In the genomic region with DNA sequence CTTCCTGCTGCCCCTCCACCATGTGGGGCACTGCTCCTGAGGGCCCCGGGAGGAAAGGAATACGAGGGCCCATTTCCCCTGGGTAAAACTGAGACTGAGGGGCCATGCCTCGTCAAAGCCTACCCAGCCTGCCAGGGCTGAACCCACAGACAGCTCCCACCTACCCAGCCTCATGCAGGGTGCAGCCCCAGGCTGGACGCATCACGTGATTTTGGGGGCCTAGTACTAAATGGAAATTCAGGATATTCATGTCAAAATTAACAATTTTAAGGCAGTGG, we compare ENCODE assay signal across 30 cellular contexts. TPM values are rescaled to one million over a fixed set of nuclear protein-coding genes. Genes with fewer than 3 reads are reported as not detected.
"Had no signal": no experiment of that assay in that cellular context is flagged by ENCODE, and none has a peak within 500 bp of the region (broad histone marks: within the 10 kb centered on the region; RNA-seq: fewer than 3 reads in every experiment).

No MANE protein-coding gene starts in this region.

- H3K4me3 ChIP-seq: ovary, psoas muscle, skin epidermis, smooth muscle cell, spleen, stomach, thoracic aorta, thyroid gland, tibial nerve, upper lobe of left lung, vagina had no signal

- H3K9me3 ChIP-seq: ovary, psoas muscle, spleen, stomach, thoracic aorta, thyroid gland, tibial nerve, upper lobe of left lung, vagina had no signal

- H2AFZ ChIP-seq: parathyroid adenoma had no signal

- DNase-seq: naive thymus-derived CD8-positive, alpha-beta T cell; nephron progenitor cell; occipital lobe; ovary; posterior cingulate gyrus; psoas muscle; right cardiac atrium; spleen; stimulated activated CD4-positive, alpha-beta T cell treated with anti-CD3 and anti-CD28 coated beads, Interleukin-12 subunit alpha, Interleukin-12 subunit beta, amount 100 ng/mL, for 4 hours; stimulated activated CD4-positive, alpha-beta T cell treated with anti-CD3 and anti-CD28 coated beads, Interleukin-2, amount 100 ng/mL, for 24 hours; stimulated activated CD4-positive, alpha-beta T cell treated with anti-CD3 and anti-CD28 coated beads, Interleukin-2, amount 100 ng/mL, for 48 hours; stimulated activated CD4-positive, alpha-beta T cell treated with anti-CD3 and anti-CD28 coated beads, Interleukin-4, amount 100 ng/mL, for 24 hours; stimulated activated naive B cell treated with anti-CD40 and anti-IgM and Interleukin-4, amounts not matched to agents 10 μg/mL and 1 μg/mL and 100 μg/mL, for 72 hours; stimulated activated naive CD4-positive, alpha-beta T cell treated with Interleukin-2 at 50 U/mL for 16 hours; stomach; thyroid gland; trophoblast cell; upper lobe of left lung had no signal

- H3K27me3 ChIP-seq: ovary, stomach, thyroid gland, tibial nerve, upper lobe of left lung, vagina had no signal

- H3K27ac ChIP-seq: ovary, parathyroid adenoma, psoas muscle, skin epidermis, spleen, stomach, thoracic aorta, thyroid gland, tibial nerve, upper lobe of left lung, vagina had no signal

- H3K4me2 ChIP-seq: smooth muscle cell had no signal

- H3K9ac ChIP-seq: parathyroid adenoma had no signal

- H3K36me3 ChIP-seq: ovary, spleen, stomach, thoracic aorta, thyroid gland, upper lobe of left lung, vagina had no signal

- H3K79me2 ChIP-seq: parathyroid adenoma had no signal

- ATAC-seq: naive thymus-derived CD8-positive, alpha-beta T cell; natural killer cell treated with Interleukin-12 subunit alpha and Interleukin-12 subunit beta and Interleukin-15 and Interleukin-18, amount 100 ng/mL, for 72 hours; psoas muscle; right cardiac atrium; sciatic nerve; stimulated activated effector memory CD8-positive, alpha-beta T cell treated with anti-CD3 and anti-CD28 coated beads, Interleukin-12 subunit alpha, Interleukin-12 subunit beta, amount 100 ng/mL, for 72 hours; stimulated activated naive B cell treated with anti-CD40 and anti-IgM and Interleukin-4, amounts not matched to agents 10 μg/mL and 1 μg/mL and 100 μg/mL, for 72 hours had no signal

RNA-seq across cellular contexts. Expression of a gene that starts 18.4 kb away (rescaled TPM):
- total RNA-seq: naive thymus-derived CD8-positive, alpha-beta T cell; natural killer cell treated with Interleukin-12 subunit alpha and Interleukin-12 subunit beta and Interleukin-15 and Interleukin-18, amount 100 ng/mL, for 72 hours; psoas muscle; renal cortical epithelial cell; subcutaneous adipose tissue; thoracic aorta; ureter; vagina had no signal
- polyA plus RNA-seq: naive thymus-derived CD8-positive, alpha-beta T cell had no signal
